In the genomic region with DNA sequence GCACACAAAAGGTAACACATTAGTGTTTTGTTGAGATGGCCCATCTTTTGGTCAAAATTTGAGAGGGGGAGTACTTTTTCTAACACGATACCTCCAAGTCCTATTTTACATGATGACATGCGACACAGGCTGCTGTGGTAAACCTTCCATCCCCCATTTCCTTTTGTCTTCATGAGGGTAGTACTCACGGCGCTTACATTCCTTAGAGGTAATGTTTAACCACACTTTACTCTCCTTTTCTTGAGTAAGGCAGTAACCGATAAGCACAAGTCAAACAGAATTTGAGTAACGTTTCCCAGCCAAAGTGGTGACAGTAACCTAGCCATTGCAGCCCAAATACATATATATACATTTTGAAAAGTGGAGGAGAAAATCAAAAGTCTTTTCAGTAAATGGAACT, we compare ENCODE assay signal across 17 cellular contexts. TPM values are rescaled to one million over a fixed set of nuclear protein-coding genes. Genes with fewer than 3 reads are reported as not detected.
DNase-seq lines count a peak whose midpoint lies in the region; ATAC-seq and TF ChIP-seq lines count a peak whose summit lies in the region.
"Had no signal": no experiment of that assay in that cellular context is flagged by ENCODE, and none has a peak within 500 bp of the region (broad histone marks: within the 10 kb centered on the region; RNA-seq: fewer than 3 reads in every experiment).

No MANE protein-coding gene starts in this region.

- DNase-seq in Calu3 (peak; percentile 11), SJSA1 (ENCODE audit: low read depth in 1 of 2, low spot score in 2 of 2) (no peak), fibroblast of lung (ENCODE audit: low read depth in 2 of 2) (peak in 1 of 2 donors; percentile 71), NCI-H526 (lab: John Stamatoyannopoulos, UW) (no peak), colonic mucosa (no peak)
- DNase-seq: activated CD4-positive, alpha-beta memory T cell treated with anti-CD3 and anti-CD28 coated beads for 36 hours; DND-41; Kasumi-1; NCI-H2029; NCI-H748 treated with DMSO at 0.1 percent for 48 hours; posterior cingulate gyrus; T1000; tibial artery had no signal

- no peaks in the 10 kb centered on the region for H3K27me3 Mint-ChIP-seq in Calu3 (ENCODE audit: unreplicated experiment)
- H3K27me3 Mint-ChIP-seq: activated CD4-positive, alpha-beta memory T cell treated with anti-CD3 and anti-CD28 coated beads for 36 hours had no signal

- H3K27me3 ChIP-seq in SJSA1 (replicated peaks): no peaks in the 10 kb centered on the region
- H3K27me3 ChIP-seq in fibroblast of lung (ENCODE audit: control insufficient read depth, insufficient read depth, low read length): no peaks in the 10 kb centered on the region
- H3K27me3 ChIP-seq in neutrophil: no peaks in the 10 kb centered on the region
- H3K27me3 ChIP-seq in colonic mucosa: no peaks in the 10 kb centered on the region
- H3K27me3 ChIP-seq: cardiac muscle cell, tibial artery had no signal

- H3K4me3 Mint-ChIP-seq in Calu3 (ENCODE audit: low read depth, unreplicated experiment): peak overlapping the region; percentile 49
- H3K4me3 Mint-ChIP-seq: activated CD4-positive, alpha-beta memory T cell treated with anti-CD3 and anti-CD28 coated beads for 36 hours had no signal

- peak overlapping the region; percentile 74 for H3K27ac ChIP-seq in SJSA1
- peak overlapping the region; percentile 32 for H3K27ac ChIP-seq in fibroblast of lung (ENCODE audit: insufficient read depth, low read length)
- H3K27ac ChIP-seq in neutrophil: peak overlapping the region; percentile 41
- H3K27ac ChIP-seq in colonic mucosa: no peak overlapping the region
- H3K27ac ChIP-seq: cardiac muscle cell, tibial artery had no signal

- BruUV-seq in Calu3 (replicated peaks; lab: Mats Ljungman, UMichigan): no TSS peak

- peaks cover 25% of the 10 kb centered on the region for H3K36me3 Mint-ChIP-seq in Calu3 (ENCODE audit: insufficient read depth, unreplicated experiment)

- no peak overlapping the region for H3K4me3 ChIP-seq in SJSA1
- H3K4me3 ChIP-seq in fibroblast of lung (replicated peaks in 1 of 4; ENCODE audit: control extremely low read depth in 1 of 4, insufficient read depth in 1 of 4, low read depth in 3 of 4, low read length in 4 of 4): no peak overlapping the region
- H3K4me3 ChIP-seq in neutrophil (ENCODE audit: low read depth in 1 of 2, low read length in 1 of 2): no peak overlapping the region
- no peak overlapping the region for H3K4me3 ChIP-seq in colonic mucosa
- H3K4me3 ChIP-seq: cardiac muscle cell, tibial artery had no signal

- CTCF ChIA-PET in Calu3 (lab: Charles Lee): interaction anchor here (1.0 kb wide), 1 partner anchor 119 kb away, joined by 3 read pairs; no protein-coding TSS in a partner anchor

- no peaks in the 10 kb centered on the region for H3K9me3 ChIP-seq in SJSA1 (replicated peaks)
- no peaks in the 10 kb centered on the region for H3K9me3 ChIP-seq in fibroblast of lung (ENCODE audit: control insufficient read depth, insufficient read depth, low read depth, low read length)
- H3K9me3 ChIP-seq in neutrophil: no peaks in the 10 kb centered on the region
- H3K9me3 ChIP-seq in colonic mucosa: no peaks in the 10 kb centered on the region
- H3K9me3 ChIP-seq: tibial artery had no signal

- H3K4me2 ChIP-seq in fibroblast of lung (ENCODE audit: extremely low read depth, insufficient read depth, low read length): no peak overlapping the region

- H3K9me3 Mint-ChIP-seq in Calu3 (ENCODE audit: low read depth, unreplicated experiment): no peaks in the 10 kb centered on the region
- H3K9me3 Mint-ChIP-seq: activated CD4-positive, alpha-beta memory T cell treated with anti-CD3 and anti-CD28 coated beads for 36 hours had no signal

- H3K36me3 ChIP-seq in SJSA1 (peaks cover 62% of the 10 kb centered on the region), fibroblast of lung (ENCODE audit: control insufficient read depth, insufficient read depth, low read length) (peaks cover 4% of the 10 kb centered on the region), neutrophil (peaks cover 53% of the 10 kb centered on the region), colonic mucosa (peaks cover 17% of the 10 kb centered on the region)

- ATAC-seq in GM19351 (IDR thresholded peaks at IDR 0.05; ENCODE audit: unreplicated experiment) (no peak), GM18861 (IDR thresholded peaks at IDR 0.05; ENCODE audit: unreplicated experiment) (no peak)

- no peak overlapping the region for H2AFZ ChIP-seq in fibroblast of lung (ENCODE audit: low read length)

- peaks cover 20% of the 10 kb centered on the region for H3K4me1 ChIP-seq in SJSA1 (replicated peaks)
- H3K4me1 ChIP-seq in fibroblast of lung (ENCODE audit: control insufficient read depth, extremely low read depth, insufficient read depth, low read length): peaks cover 10% of the 10 kb centered on the region
- H3K4me1 ChIP-seq in neutrophil (ENCODE audit: control insufficient read depth in 1 of 2, insufficient read depth in 1 of 2, low read depth in 1 of 2, low read length in 1 of 2): peaks cover 5 to 12% of the 10 kb centered on the region in 2 experiments
- no peaks in the 10 kb centered on the region for H3K4me1 ChIP-seq in colonic mucosa
- H3K4me1 ChIP-seq: tibial artery had no signal

- H3K79me2 ChIP-seq in fibroblast of lung (ENCODE audit: control insufficient read depth, insufficient read depth, low read length): no peaks in the 10 kb centered on the region

- H3K4me1 Mint-ChIP-seq in Calu3 (ENCODE audit: low read depth, unreplicated experiment): peaks cover 24% of the 10 kb centered on the region

- H4K20me1 ChIP-seq in fibroblast of lung (ENCODE audit: control insufficient read depth, extremely low read depth, insufficient read depth, low read length): no peaks in the 10 kb centered on the region

- peak overlapping the region; percentile 94 for H3K27ac Mint-ChIP-seq in Calu3 (ENCODE audit: unreplicated experiment)
- H3K27ac Mint-ChIP-seq: activated CD4-positive, alpha-beta memory T cell treated with anti-CD3 and anti-CD28 coated beads for 36 hours had no signal

- TF ChIP-seq CTCF in Calu3 (IDR thresholded peaks at IDR 0.05; ENCODE audit: unreplicated experiment) (no peak), fibroblast of lung (conservative IDR thresholded peaks at IDR 0.05 in 1 of 2, IDR thresholded peaks at IDR 0.05 in 1 of 2; ENCODE audit: low read depth in 1 of 2, low read length in 2 of 2) (no peak), neutrophil (IDR thresholded peaks at IDR 0.05) (no peak), colonic mucosa (IDR thresholded peaks at IDR 0.05) (no peak)

- intact Hi-C loops in Calu3 (cut with micrococcal nuclease; ENCODE audit: unreplicated experiment) (loop anchor here (5.0 to 10.0 kb wide), 2 partner anchors 35 to 117 kb away; partner anchors contain the start of gene PITPNM3), colonic mucosa (cut with DNase I) (no loop called here)

- no peak overlapping the region for H3K9ac ChIP-seq in fibroblast of lung (ENCODE audit: insufficient read depth, low read length)
- H3K9ac ChIP-seq in colonic mucosa (ENCODE audit: low read depth in 2 of 2, low read length in 2 of 2): no peak overlapping the region

RNA-seq across cellular contexts. Expression of gene PITPNM3, which starts 35.8 kb away (rescaled TPM):
- 10.3 and 10.7 TPM in 2 replicates for total RNA-seq in Calu3 (2022)
- total RNA-seq in SJSA1 (2014; rRNA removed; shearing (Covaris generic)): 6.0 and 8.6 TPM in 2 replicates
- total RNA-seq in fibroblast of lung: 0.77 and 0.99 TPM in 2 replicates
- polyA plus RNA-seq in fibroblast of lung: 0.38 and 1.1 TPM in 2 replicates
- 0.37 and 1.4 TPM in 2 replicates for polyA plus RNA-seq in fibroblast of lung (2012)
- polyA minus RNA-seq in fibroblast of lung (ENCODE audit: low replicate concordance): 2.5 and 3.4 TPM in 2 replicates
- 10 to 100 TPM; 11.3 to 18.2 TPM for total RNA-seq in colonic mucosa

RNA-seq across cellular contexts. Expression of gene KIAA0753, which starts 48.3 kb away (rescaled TPM):
- total RNA-seq in Calu3 (2022) (19.8 and 25.9 TPM in 2 replicates), fibroblast of lung (12.1 and 12.9 TPM in 2 replicates), colonic mucosa (10 to 100 TPM; 15.7 to 18.5 TPM)
- 10.0 and 14.7 TPM in 2 replicates for total RNA-seq in SJSA1 (2014; rRNA removed; shearing (Covaris generic))
- 4.6 and 5.8 TPM in 2 replicates for polyA plus RNA-seq in fibroblast of lung
- polyA plus RNA-seq in fibroblast of lung (2012): 7.2 and 7.3 TPM in 2 replicates
- 3.9 and 14.3 TPM in 2 replicates for polyA minus RNA-seq in fibroblast of lung (ENCODE audit: low replicate concordance)

RNA-seq across cellular contexts. Expression of gene TXNDC17, which starts 48.7 kb away (rescaled TPM):
- total RNA-seq in Calu3 (2022) (95.2 and 105 TPM in 2 replicates), fibroblast of lung (75.2 and 87.5 TPM in 2 replicates), colonic mucosa (100 to 1,000 TPM; 167 to 207 TPM)
- 226 and 331 TPM in 2 replicates for total RNA-seq in SJSA1 (2014; rRNA removed; shearing (Covaris generic))
- 243 and 257 TPM in 2 replicates for polyA plus RNA-seq in fibroblast of lung
- 220 and 241 TPM in 2 replicates for polyA plus RNA-seq in fibroblast of lung (2012)
- 6.5 and 16.7 TPM in 2 replicates for polyA minus RNA-seq in fibroblast of lung (ENCODE audit: low replicate concordance)

RNA-seq across cellular contexts. Expression of gene MED31, which starts 59.2 kb away (rescaled TPM):
- total RNA-seq in Calu3 (2022): 15.1 and 19.9 TPM in 2 replicates
- 12.8 and 47.9 TPM in 2 replicates for total RNA-seq in SJSA1 (2014; rRNA removed; shearing (Covaris generic))
- total RNA-seq in fibroblast of lung: 6.4 and 10.6 TPM in 2 replicates
- 14.7 and 17.0 TPM in 2 replicates for polyA plus RNA-seq in fibroblast of lung
- polyA plus RNA-seq in fibroblast of lung (2012): 18.7 and 21.5 TPM in 2 replicates
- polyA minus RNA-seq in fibroblast of lung (ENCODE audit: low replicate concordance): 0.94 and 3.1 TPM in 2 replicates
- 10 to 100 TPM; 14.3 to 15.2 TPM for total RNA-seq in colonic mucosa

RNA-seq across cellular contexts. Expression of gene C17orf100, which starts 59.4 kb away (rescaled TPM):
- total RNA-seq in Calu3 (2022) (1.8 and 3.1 TPM in 2 replicates), fibroblast of lung (0.26 and 0.33 TPM in 2 replicates), colonic mucosa (1 to 10 TPM; 1.5 to 1.9 TPM)
- 0.84 and 0.88 TPM in 2 replicates for total RNA-seq in SJSA1 (2014; rRNA removed; shearing (Covaris generic))
- polyA plus RNA-seq in fibroblast of lung: 0.84 and 1.5 TPM in 2 replicates
- 1.3 and 1.5 TPM in 2 replicates for polyA plus RNA-seq in fibroblast of lung (2012)
- 0.51 TPM in 1 of 2 replicates, not detected in the other for polyA minus RNA-seq in fibroblast of lung (ENCODE audit: low replicate concordance)
